ENCODE assay signal across 9 cellular contexts in the genomic region with DNA sequence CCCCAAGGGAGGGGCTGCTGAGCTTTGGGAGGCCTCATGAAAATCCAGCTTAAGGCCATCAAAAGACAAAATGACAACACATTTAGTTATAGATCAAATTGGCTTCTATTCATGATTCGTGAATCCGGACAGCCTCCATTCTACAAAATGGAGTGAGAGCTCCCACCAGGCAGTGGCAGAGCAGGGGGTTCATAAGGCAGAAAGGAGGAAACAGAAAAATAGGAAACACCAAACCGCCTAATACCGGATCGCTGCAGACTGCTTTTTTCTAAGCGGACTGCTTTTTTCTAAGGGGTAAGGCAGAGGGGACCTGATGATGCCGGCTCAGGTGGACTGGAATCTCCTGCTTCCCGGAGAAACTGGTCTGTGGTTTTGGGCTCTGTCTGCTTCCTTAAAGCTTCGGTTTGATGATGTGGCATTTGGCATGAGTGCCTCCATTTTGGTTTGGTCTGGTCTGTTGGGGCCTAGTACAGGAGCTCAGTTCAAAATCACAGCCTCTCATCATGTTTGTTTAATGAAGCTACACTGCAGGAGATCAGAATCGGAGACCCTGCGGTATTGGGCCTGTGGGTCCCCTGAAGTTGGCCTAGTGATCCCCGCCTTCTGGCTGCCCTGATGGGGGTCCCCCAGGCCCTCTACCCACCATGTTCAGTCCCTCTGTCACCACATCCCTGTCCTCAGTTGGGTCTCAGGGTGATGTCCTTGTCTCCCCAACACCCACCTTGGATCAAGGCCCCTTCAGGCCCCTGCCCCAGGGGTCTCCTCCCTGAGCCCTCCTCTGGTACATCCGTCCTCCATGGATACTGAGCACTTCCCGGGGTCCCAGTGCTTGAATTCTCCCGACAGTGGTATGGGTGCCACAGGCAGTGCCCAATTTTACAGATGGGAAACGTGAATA. TPM values are rescaled to one million over a fixed set of nuclear protein-coding genes. Genes with fewer than 3 reads are reported as not detected.
DNase-seq lines count a peak whose midpoint lies in the region; ATAC-seq and TF ChIP-seq lines count a peak whose summit lies in the region.
"Had no signal": no experiment of that assay in that cellular context is flagged by ENCODE, and none has a peak within 500 bp of the region (broad histone marks: within the 10 kb centered on the region; RNA-seq: fewer than 3 reads in every experiment).

No MANE protein-coding gene starts in this region.

- peak overlapping the region; percentile 59 for H2AFZ ChIP-seq in neuron (ENCODE audit: low read depth, low read length)

- no peak for TF ChIP-seq CTCF in right atrium auricular region (IDR thresholded peaks at IDR 0.05)
- TF ChIP-seq CTCF in coronary artery (IDR thresholded peaks at IDR 0.05) = no peak
- no peak for TF ChIP-seq CTCF in A673 (conservative IDR thresholded peaks at IDR 0.05; ENCODE audit: low read depth, low read length)

- peak overlapping the region in 1 of 2 donors; percentile 43 for H3K4me3 ChIP-seq in right atrium auricular region
- H3K4me3 ChIP-seq in coronary artery = peak overlapping the region; percentile 70
- no peak overlapping the region for H3K4me3 ChIP-seq in neuron (ENCODE audit: low read length)
- no peak overlapping the region for H3K4me3 ChIP-seq in A673 (ENCODE audit: low read depth, low read length, poor library complexity, severe bottlenecking)

- CTCF ChIA-PET in A673 (lab: Charles Lee) = no interaction called here

- intact Hi-C loops in left cardiac atrium (cut with DNase I) = no loop called here
- intact Hi-C loops in A673 (cut with micrococcal nuclease; ENCODE audit: unreplicated experiment) = no loop called here

- ATAC-seq in left cardiac atrium = no peak

- H3K4me1 ChIP-seq in right atrium auricular region (peaks cover 0 to 31% of the 10 kb centered on the region in 2 donors), neuron (ENCODE audit: insufficient read depth, low read length) (peaks cover 58% of the 10 kb centered on the region), A673 (ENCODE audit: insufficient read depth, low read length, poor library complexity, severe bottlenecking) (no peaks in the 10 kb centered on the region)

- H3K9me3 ChIP-seq in right atrium auricular region (no peaks in the 10 kb centered on the region), neuron (ENCODE audit: low read length) (no peaks in the 10 kb centered on the region), A673 (ENCODE audit: low read depth, low read length, poor library complexity, severe bottlenecking) (no peaks in the 10 kb centered on the region)

- POLR2A ChIA-PET in A673 (lab: Charles Lee; ENCODE audit: low non-redundant PET) = no interaction called here

- DNase-seq in right atrium auricular region (ENCODE audit: low spot score) (no peak), left cardiac atrium (no peak), coronary artery (ENCODE audit: low spot score) (no peak), A673 (ENCODE audit: low spot score) (no peak), DMS79 treated with DMSO at 0.1 percent for 48 hours (lab: John Stamatoyannopoulos, UW) (no peak), hippocampal formation (lab: John Stamatoyannopoulos, UW) (no peak), HCEC 1CT (no peak)
- DNase-seq: effector CD8-positive, alpha-beta T cell had no signal

- peak overlapping the region; percentile 79 to 80 for H3K27ac ChIP-seq in right atrium auricular region
- H3K27ac ChIP-seq in coronary artery = peak overlapping the region; percentile 88 to 99
- no peak overlapping the region for H3K27ac ChIP-seq in A673 (ENCODE audit: low read depth, low read length, poor library complexity, severe bottlenecking)

- H3K27me3 ChIP-seq in right atrium auricular region (no peaks in the 10 kb centered on the region), neuron (ENCODE audit: insufficient read depth, low read length) (no peaks in the 10 kb centered on the region), A673 (replicated peaks; ENCODE audit: insufficient read depth, low read depth, low read length, poor library complexity) (no peaks in the 10 kb centered on the region)

- H3K36me3 ChIP-seq in right atrium auricular region (no peaks in the 10 kb centered on the region), neuron (ENCODE audit: insufficient read depth, low read length) (no peaks in the 10 kb centered on the region), A673 (ENCODE audit: insufficient read depth, low read length, poor library complexity, severe bottlenecking) (no peaks in the 10 kb centered on the region)

- no TSS peak for BruUV-seq in A673 (replicated peaks; lab: Mats Ljungman, UMichigan)

RNA-seq across cellular contexts. Expression of a gene that starts 1.2 kb away (rescaled TPM):
- 10 to 100 TPM; 10.5 to 21.6 TPM for total RNA-seq in right atrium auricular region
- total RNA-seq in left cardiac atrium = 1 to 10 TPM; 6.2 to 8.9 TPM
- total RNA-seq in A673 (2021) = not detected in 2 replicates

RNA-seq across cellular contexts. Expression of a gene that starts 7.4 kb away (rescaled TPM):
- 10 to 100 TPM in 1 of 2 donors, 1 to 10 TPM in 1; 9.2 to 19.7 TPM for total RNA-seq in right atrium auricular region
- total RNA-seq in left cardiac atrium = 10 to 100 TPM; 12.5 to 15.1 TPM
- 1.4 and 2.4 TPM in 2 replicates for total RNA-seq in A673 (2021)

RNA-seq across cellular contexts. Expression of a gene that starts 19.2 kb away (rescaled TPM):
- total RNA-seq in right atrium auricular region (100 to 1,000 TPM; 436 to 568 TPM), left cardiac atrium (100 to 1,000 TPM; 304 to 342 TPM), A673 (2021) (220 and 234 TPM in 2 replicates)

RNA-seq across cellular contexts. Expression of a gene that starts 27.5 kb away (rescaled TPM):
- 10 to 100 TPM; 19.2 to 50.7 TPM for total RNA-seq in right atrium auricular region
- 10 to 100 TPM; 39.5 to 51.7 TPM for total RNA-seq in left cardiac atrium
- total RNA-seq in A673 (2021) = 15.0 and 18.4 TPM in 2 replicates
